Comparison of ENCODE assay signal across 10 cellular contexts in the genomic region with DNA sequence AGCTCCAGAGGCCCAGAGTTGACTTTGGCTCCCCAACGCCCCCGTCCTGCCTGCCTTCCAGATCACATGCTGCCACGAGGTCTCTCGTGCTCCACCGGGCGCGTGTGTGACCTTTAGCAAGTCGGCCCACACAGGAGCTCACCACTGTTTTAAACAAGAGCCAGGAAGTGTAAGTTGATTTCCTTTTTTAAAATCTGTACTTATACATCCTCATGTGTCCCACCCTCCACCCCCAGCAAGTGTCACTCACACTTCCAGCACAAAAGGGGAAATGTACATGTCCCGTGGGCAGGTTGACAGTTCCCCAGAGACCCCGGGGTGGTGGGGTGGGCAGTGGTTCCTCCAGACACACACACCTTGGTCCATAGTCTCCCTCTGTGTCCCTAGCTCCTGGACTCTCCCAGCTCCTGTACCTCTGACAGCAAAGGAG.
DNase-seq lines count a peak whose midpoint lies in the region; TF ChIP-seq lines count a peak whose summit lies in the region.
"Had no signal": no experiment of that assay in that cellular context is flagged by ENCODE, and none has a peak within 500 bp of the region (broad histone marks: within the 10 kb centered on the region; RNA-seq: fewer than 3 reads in every experiment).

No MANE protein-coding gene starts in this region.

- H3K79me1 ChIP-seq in mesenchymal stem cell (replicated peaks; ENCODE audit: low read length, poor library complexity, severe bottlenecking) = no peaks in the 10 kb centered on the region

- no peak overlapping the region for H2AK5ac ChIP-seq in mesenchymal stem cell (ENCODE audit: low read length, severe bottlenecking)

- no peak overlapping the region for H3K18ac ChIP-seq in mesenchymal stem cell (ENCODE audit: low read depth in 1 of 2, low read length in 2 of 2)

- DNase-seq in CD14-positive monocyte (ENCODE audit: low spot score) (no peak), Karpas-422 (peak; percentile 86), NCI-H2081 treated with DMSO at 0.1 percent for 48 hours (lab: John Stamatoyannopoulos, UW) (no peak), mesenchymal stem cell (no peak), mucosa of gallbladder (ENCODE audit: low spot score) (no peak), NCI-H526 treated with DMSO at 0.1 percent for 48 hours (lab: John Stamatoyannopoulos, UW) (no peak)
- DNase-seq: NCI-H510A, T1000 had no signal

- H3K4me1 Mint-ChIP-seq in CD14-positive monocyte (peaks cover 19% of the 10 kb centered on the region), brain (peaks cover 45% of the 10 kb centered on the region)

- no peaks in the 10 kb centered on the region for H3K9me2 ChIP-seq in Karpas-422 (replicated peaks; ENCODE audit: insufficient read depth, low read length)

- peaks cover 54% of the 10 kb centered on the region for H3K36me3 ChIP-seq in Karpas-422 (ENCODE audit: insufficient read depth, low read length)
- H3K36me3 ChIP-seq in rectal smooth muscle tissue (ENCODE audit: control insufficient read depth, insufficient read depth, low read length) = no peaks in the 10 kb centered on the region
- peaks cover 30 to 36% of the 10 kb centered on the region in 2 experiments for H3K36me3 ChIP-seq in mesenchymal stem cell (ENCODE audit: control insufficient read depth in 1 of 2, insufficient read depth in 2 of 2, low read depth in 1 of 2, low read length in 2 of 2)

- no peak overlapping the region for H4K8ac ChIP-seq in mesenchymal stem cell (ENCODE audit: low read length)

- H3K4me3 ChIP-seq in Karpas-422 (ENCODE audit: low read length) = peak overlapping the region; percentile 29; the same call in 1 of the 2 replicates
- H3K4me3 ChIP-seq in rectal smooth muscle tissue (ENCODE audit: low read length) = no peak overlapping the region
- no peak overlapping the region for H3K4me3 ChIP-seq in mesenchymal stem cell (ENCODE audit: insufficient read depth in 1 of 2, low read depth in 1 of 2, low read length in 2 of 2)

- 87% methylated on average over 7 of the region's 10 CpGs for WGBS in mesenchymal stem cell

- H3K23ac ChIP-seq in mesenchymal stem cell (ENCODE audit: low read length in 2 of 2) = no peak overlapping the region

- H3K27ac ChIP-seq in Karpas-422 (ENCODE audit: low read length) (no peak overlapping the region), rectal smooth muscle tissue (ENCODE audit: low read depth, low read length) (peak overlapping the region; percentile 80), mesenchymal stem cell (ENCODE audit: low read length, poor library complexity, severe bottlenecking) (no peak overlapping the region)

- no peak overlapping the region for H4K91ac ChIP-seq in mesenchymal stem cell (ENCODE audit: low read length)

- H4K20me1 ChIP-seq in Karpas-422 (ENCODE audit: insufficient read depth, low read depth, low read length) = no peaks in the 10 kb centered on the region

- H3K9ac ChIP-seq in Karpas-422 (ENCODE audit: low read length) = peak overlapping the region; percentile 64
- H3K9ac ChIP-seq in rectal smooth muscle tissue (ENCODE audit: low read length) = no peak overlapping the region
- no peak overlapping the region for H3K9ac ChIP-seq in mesenchymal stem cell (ENCODE audit: low read length)

- peaks cover 26% of the 10 kb centered on the region for H3K4me1 ChIP-seq in Karpas-422 (ENCODE audit: low read length)
- H3K4me1 ChIP-seq in rectal smooth muscle tissue (ENCODE audit: control insufficient read depth, insufficient read depth, low read length) = peaks cover 36% of the 10 kb centered on the region
- H3K4me1 ChIP-seq in mesenchymal stem cell (ENCODE audit: control insufficient read depth, insufficient read depth, low read depth, low read length) = peaks cover 9% of the 10 kb centered on the region

- no peaks in the 10 kb centered on the region for H3K9me3 ChIP-seq in Karpas-422 (ENCODE audit: low read length)
- H3K9me3 ChIP-seq in mesenchymal stem cell (ENCODE audit: control insufficient read depth, low read length) = no peaks in the 10 kb centered on the region

- intact Hi-C loops in CD14-positive monocyte (cut with micrococcal nuclease) = loop anchor here (5.0 to 10.0 kb wide), 4 partner anchors 54 to 302 kb away; a partner anchor contains a TSS

- TF ChIP-seq CTCF in CD14-positive monocyte (IDR thresholded peaks at IDR 0.05) (no peak), brain (conservative IDR thresholded peaks at IDR 0.05) (no peak)

- H3K27me3 ChIP-seq in Karpas-422 (ENCODE audit: low read length) (no peaks in the 10 kb centered on the region), rectal smooth muscle tissue (ENCODE audit: control insufficient read depth, insufficient read depth, low read length) (no peaks in the 10 kb centered on the region), mesenchymal stem cell (ENCODE audit: control insufficient read depth in 1 of 2, insufficient read depth in 1 of 2, low read length in 2 of 2) (no peaks in the 10 kb centered on the region)

- H2BK12ac ChIP-seq in mesenchymal stem cell (ENCODE audit: low read length in 2 of 2) = no peak overlapping the region

- H3K27me3 Mint-ChIP-seq in CD14-positive monocyte (ENCODE audit: low read depth in 3 of 3) (peaks cover 0 to 1% (median 1%) of the 10 kb centered on the region in 3 donors), brain (no peaks in the 10 kb centered on the region)

- H3K4me2 ChIP-seq in Karpas-422 (ENCODE audit: low read depth, low read length, poor library complexity, severe bottlenecking) (peak overlapping the region; percentile 61), mesenchymal stem cell (ENCODE audit: low read length, poor library complexity, severe bottlenecking) (no peak overlapping the region)

- H3K79me2 ChIP-seq in Karpas-422 (ENCODE audit: low read length) = no peaks in the 10 kb centered on the region

- H3K36me3 Mint-ChIP-seq in CD14-positive monocyte = peaks cover 45 to 69% of the 10 kb centered on the region in 2 donors
- no peaks in the 10 kb centered on the region for H3K36me3 Mint-ChIP-seq in brain

- peak overlapping the region in 4 of 7 donors; percentile 38 to 77 (median 60) for H3K27ac Mint-ChIP-seq in CD14-positive monocyte
- H3K27ac Mint-ChIP-seq in brain = peak overlapping the region in 4 of 5 experiments; percentile 20 to 78 (median 52)

- no peak overlapping the region for H2AFZ ChIP-seq in Karpas-422 (ENCODE audit: low read length)
- H2AFZ ChIP-seq in mesenchymal stem cell (ENCODE audit: low read depth, low read length) = no peak overlapping the region

- no peak overlapping the region for H2BK120ac ChIP-seq in mesenchymal stem cell (ENCODE audit: low read depth, low read length)

- no peak overlapping the region for H3K14ac ChIP-seq in mesenchymal stem cell (ENCODE audit: low read length in 2 of 2)

- H3K4me3 Mint-ChIP-seq in CD14-positive monocyte (no peak overlapping the region), brain (no peak overlapping the region)

- H2BK15ac ChIP-seq in mesenchymal stem cell (ENCODE audit: low read depth, poor library complexity, severe bottlenecking) = no peak overlapping the region

- H3K4ac ChIP-seq in mesenchymal stem cell (ENCODE audit: low read depth in 1 of 2, low read length in 2 of 2) = no peak overlapping the region

- H2BK5ac ChIP-seq in mesenchymal stem cell (ENCODE audit: low read depth, low read length, poor library complexity, severe bottlenecking) = no peak overlapping the region

- peaks cover 0 to 5% (median 4%) of the 10 kb centered on the region in 7 donors for H3K9me3 Mint-ChIP-seq in CD14-positive monocyte
- H3K9me3 Mint-ChIP-seq in brain = peaks cover 0 to 6% (median 0%) of the 10 kb centered on the region in 5 experiments
